In the genomic region with DNA sequence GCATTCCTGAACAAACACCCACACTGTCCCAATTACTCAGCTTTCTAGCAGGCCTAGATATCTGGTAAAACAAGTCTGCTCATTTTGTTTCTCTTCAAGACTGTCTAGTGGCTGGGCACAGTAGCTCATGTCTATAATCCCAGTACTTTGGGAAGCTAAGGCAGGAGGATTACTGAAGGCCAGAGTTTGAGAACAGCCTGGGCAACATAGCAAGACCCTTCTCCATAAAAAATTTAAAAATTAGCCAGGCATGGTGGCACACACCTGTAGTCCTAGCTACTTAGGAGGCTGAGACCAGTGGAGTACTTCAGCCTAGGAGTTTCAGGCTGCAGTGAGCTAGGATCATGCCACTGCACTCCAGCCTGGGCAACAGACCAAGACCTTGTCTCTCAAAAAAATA, we compare ENCODE assay signal across 34 cellular contexts.
"Had no signal": no experiment of that assay in that cellular context is flagged by ENCODE, and none has a peak within 500 bp of the region (broad histone marks: within the 10 kb centered on the region; RNA-seq: fewer than 3 reads in every experiment).

No MANE protein-coding gene starts in this region.

- H3K4me3 ChIP-seq: MG63 had no signal

- DNase-seq: Karpas-422, Kasumi-1, MG63, MM.1S, MV-4-11, NCI-H1048, NCI-H1092, NCI-H1092 treated with DMSO at 0.1 percent for 48 hours, NCI-H1105, NCI-H1417, NCI-H1417 treated with DMSO at 0.1 percent for 48 hours, NCI-H1436, NCI-H1436 treated with DMSO at 0.1 percent for 48 hours, NCI-H146, NCI-H1694, NCI-H1694 treated with DMSO at 0.1 percent for 48 hours, NCI-H187, NCI-H187 treated with DMSO at 0.1 percent for 48 hours, NCI-H1930, NCI-H2029, NCI-H2029 treated with DMSO at 0.1 percent for 48 hours, NCI-H2081, NCI-H2081 treated with DMSO at 0.1 percent for 48 hours, NCI-H2107, NCI-H2171, NCI-H2171 treated with DMSO at 0.1 percent for 48 hours, NCI-H2227 treated with DMSO at 0.1 percent for 48 hours, NCI-H226, NCI-H345, NCI-H446, NCI-H446 treated with DMSO at 0.1 percent for 48 hours, NCI-H510A, NCI-H510A treated with DMSO at 0.1 percent for 48 hours, NCI-H524 had no signal

- H3K9me3 ChIP-seq: MG63 had no signal

- H3K27me3 ChIP-seq: MG63 had no signal

- H3K36me3 ChIP-seq: MG63 had no signal
